In genomic region chr21:25421327-25422028, GRCh38 we compare ENCODE assay signal across 9 cellular contexts.
A peak's percentile ranks its signal among the peaks of the same experiment; 100 is the strongest.
DNase-seq lines count a peak whose midpoint lies in the region; ATAC-seq and TF ChIP-seq lines count a peak whose summit lies in the region.
"Had no signal": no experiment of that assay in that cellular context is flagged by ENCODE, and none has a peak within 500 bp of the region (broad histone marks: within the 10 kb centered on the region; RNA-seq: fewer than 3 reads in every experiment).

No MANE protein-coding gene starts in this region.

- TF ChIP-seq POLR2A in GM19193 (IDR thresholded peaks at IDR 0.05; ENCODE audit: extremely low read depth, insufficient read depth, insufficient read length) (peak; percentile 66), breast epithelium (IDR thresholded peaks at IDR 0.05) (no peak)

- ATAC-seq in HG03159 (IDR thresholded peaks at IDR 0.05; ENCODE audit: unreplicated experiment) (peak; percentile 66), right cardiac atrium (peak; percentile 38 to 69)

- H3K4me3 ChIP-seq in right cardiac atrium (ENCODE audit: low read length) = no peak overlapping the region
- H3K4me3 ChIP-seq in breast epithelium = no peak overlapping the region

- H3K9me3 ChIP-seq in right cardiac atrium (ENCODE audit: control insufficient read depth, low read length) = no peaks in the 10 kb centered on the region
- no peaks in the 10 kb centered on the region for H3K9me3 ChIP-seq in breast epithelium

- no peak overlapping the region for H3K27ac ChIP-seq in right cardiac atrium (ENCODE audit: low read length)
- H3K27ac ChIP-seq in breast epithelium = no peak overlapping the region
- H3K27ac ChIP-seq: epithelial cell of prostate had no signal

- no peak for TF ChIP-seq CTCF in breast epithelium (IDR thresholded peaks at IDR 0.05)

- no peaks in the 10 kb centered on the region for H3K27me3 ChIP-seq in right cardiac atrium (ENCODE audit: control insufficient read depth, insufficient read depth)
- H3K27me3 ChIP-seq in breast epithelium = no peaks in the 10 kb centered on the region

- intact Hi-C loops in right cardiac atrium (cut with DNase I) = loop anchor here in 1 of 4 donors (5.0 kb wide), 1 partner anchor 141 kb away; no protein-coding TSS in a partner anchor
- intact Hi-C loops in breast epithelium (cut with DNase I; ENCODE audit: low total_unique reads) = no loop called here

- DNase-seq in COLO829 (ENCODE audit: low spot score) (peak; percentile 40), NOMO-1 (lab: John Stamatoyannopoulos, UW; ENCODE audit: unreplicated experiment in 2 of 2) (peak; percentile 46 to 73), right cardiac atrium (peak in 1 of 3 donors; percentile 25), breast epithelium (ENCODE audit: low spot score in 2 of 2) (no peak)
- DNase-seq in activated CD8-positive, alpha-beta memory T cell treated with anti-CD3 and anti-CD28 coated beads, Interleukin-2, amount 50 U/mL, for 48 hours = peak; percentile 67
- DNase-seq in stimulated activated CD8-positive, alpha-beta memory T cell treated with anti-CD3 and anti-CD28 coated beads, Interleukin-12 subunit alpha, Interleukin-12 subunit beta, amount 100 ng/mL, for 24 hours (ENCODE audit: extremely low read depth) = peak; percentile 31

- H3K36me3 ChIP-seq in breast epithelium = no peaks in the 10 kb centered on the region

- H3K4me1 ChIP-seq in right cardiac atrium (ENCODE audit: control insufficient read depth, insufficient read depth, low read length) (no peaks in the 10 kb centered on the region), breast epithelium (no peaks in the 10 kb centered on the region)

- WGBS in right cardiac atrium = 14% methylated on average over 6 of the region's 6 CpGs

Comparison
In these comparisons a context has a peak if more than half of its experiments do, and no peak if none do; other contexts are left out.
1. DNase-seq: peak in COLO829 (single experiment), NOMO-1 (2 of 2), activated CD8-positive, alpha-beta memory T cell treated with anti-CD3 and anti-CD28 coated beads, Interleukin-2, amount 50 U/mL, for 48 hours (single experiment) and stimulated activated CD8-positive, alpha-beta memory T cell treated with anti-CD3 and anti-CD28 coated beads, Interleukin-12 subunit alpha, Interleukin-12 subunit beta, amount 100 ng/mL, for 24 hours (single experiment); none in breast epithelium (0 of 2).